13 cellular contexts compared by ENCODE assay signal in the genomic region with DNA sequence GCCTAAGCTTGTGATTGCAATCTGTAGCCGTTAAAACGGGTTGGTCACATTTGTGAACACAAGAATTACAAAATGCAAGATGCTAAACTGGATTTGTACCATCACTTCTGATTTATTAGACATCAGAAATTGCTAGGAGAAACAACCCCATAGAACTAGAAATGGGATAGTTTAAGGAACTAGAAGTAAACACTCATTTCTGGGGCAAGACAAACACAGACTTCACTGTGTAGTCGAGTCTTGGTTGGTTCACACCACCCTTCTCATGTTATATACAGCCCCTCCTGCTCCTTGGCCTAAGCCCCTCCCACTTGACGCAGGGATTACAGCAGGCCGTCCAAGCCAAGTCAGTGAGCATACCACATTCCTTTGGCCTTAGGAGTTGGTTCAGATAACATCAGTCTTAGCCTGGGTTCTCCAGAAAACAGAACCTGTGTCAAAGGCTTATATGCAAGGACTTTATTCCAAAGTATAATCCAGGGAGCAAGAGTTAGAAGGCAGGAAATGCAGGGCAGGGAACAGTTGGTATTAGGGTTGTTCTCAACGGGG. TPM values are rescaled to one million over a fixed set of nuclear protein-coding genes. Genes with fewer than 3 reads are reported as not detected.
DNase-seq lines count a peak whose midpoint lies in the region; FAIRE-seq and TF ChIP-seq lines count a peak whose summit lies in the region.
"Had no signal": no experiment of that assay in that cellular context is flagged by ENCODE, and none has a peak within 500 bp of the region (broad histone marks: within the 10 kb centered on the region; RNA-seq: fewer than 3 reads in every experiment).

No MANE protein-coding gene starts in this region.

- H3K36me3 Mint-ChIP-seq in astrocyte (ENCODE audit: low read depth, unreplicated experiment) = peaks cover 5% of the 10 kb centered on the region

- no peaks in the 10 kb centered on the region for H4K20me1 ChIP-seq in astrocyte (ENCODE audit: insufficient read depth, low read length)

- no peak overlapping the region for H3K9ac ChIP-seq in astrocyte (ENCODE audit: low read length)
- H3K9ac ChIP-seq: KMS-11 had no signal

- DNase-seq in A172 (ENCODE audit: low spot score) = peak; percentile 47
- DNase-seq in HT1080 (ENCODE audit: low read depth) = peak; percentile 67
- peak; percentile 88 for DNase-seq in astrocyte (ENCODE audit: low read depth)
- peak; percentile 98 for DNase-seq in iris pigment epithelial cell (ENCODE audit: low read depth)
- DNase-seq in NCI-H510A (lab: John Stamatoyannopoulos, UW) = no peak
- no peak for DNase-seq in activated CD4-positive, CD25-positive, alpha-beta regulatory T cell (lab: John Stamatoyannopoulos, UW)
- no peak for DNase-seq in SHP77 treated with DMSO at 0.1 percent for 48 hours (lab: John Stamatoyannopoulos, UW)
- no peak for DNase-seq in activated naive CD4-positive, alpha-beta T cell treated with anti-CD3 and anti-CD28 coated beads, Interleukin-2, amount 50 U/mL, for 16 hours
- DNase-seq: ACHN; activated naive CD4-positive, alpha-beta T cell treated with Interleukin-2 at 50 U/mL for 16 hours had no signal

- H3K4me1 ChIP-seq in astrocyte (ENCODE audit: insufficient read depth, low read length) = peaks cover 17% of the 10 kb centered on the region

- no peak for FAIRE-seq in astrocyte (lab: Jason Lieb, UNC)

- H2AFZ ChIP-seq in astrocyte (ENCODE audit: low read depth, low read length) = peak overlapping the region; percentile 46

- H3K9me3 ChIP-seq in astrocyte (ENCODE audit: insufficient read depth, low read depth, low read length) = no peaks in the 10 kb centered on the region

- peaks cover 12% of the 10 kb centered on the region for H3K4me1 Mint-ChIP-seq in astrocyte (ENCODE audit: low read depth, unreplicated experiment)

- no peaks in the 10 kb centered on the region for H3K27me3 ChIP-seq in astrocyte (ENCODE audit: insufficient read depth, low read length)

- no peaks in the 10 kb centered on the region for H3K79me2 ChIP-seq in astrocyte (ENCODE audit: insufficient read depth, low read length)

- H3K4me3 ChIP-seq in astrocyte (ENCODE audit: insufficient read depth, low read depth, low read length) = no peak overlapping the region

- H3K4me3 Mint-ChIP-seq in astrocyte (ENCODE audit: unreplicated experiment) = no peak overlapping the region

- no peaks in the 10 kb centered on the region for H3K36me3 ChIP-seq in astrocyte (ENCODE audit: insufficient read depth, low read length)

- H3K27ac Mint-ChIP-seq in astrocyte (ENCODE audit: unreplicated experiment) = peak overlapping the region; percentile 76

- no peak for TF ChIP-seq CTCF in astrocyte (IDR thresholded peaks at IDR 0.05; ENCODE audit: insufficient read depth, low read depth, low read length)

- peak overlapping the region; percentile 54 for H3K27ac ChIP-seq in astrocyte (ENCODE audit: low read depth, low read length)
- H3K27ac ChIP-seq: KMS-11 had no signal

- H3K4me2 ChIP-seq in astrocyte (ENCODE audit: low read length) = peak overlapping the region; percentile 45
- H3K4me2 ChIP-seq: KMS-11 had no signal

- no peaks in the 10 kb centered on the region for H3K27me3 Mint-ChIP-seq in astrocyte (ENCODE audit: low read depth, unreplicated experiment)

- H3K9me3 Mint-ChIP-seq in astrocyte (ENCODE audit: unreplicated experiment) = peaks cover 5% of the 10 kb centered on the region

RNA-seq across cellular contexts. Expression of a gene that starts 2.0 kb away (rescaled TPM):
- total RNA-seq in A172 (2014; rRNA removed; shearing (Covaris generic)) = not detected in 2 replicates
- not detected in 2 replicates for total RNA-seq in HT1080 (2014; rRNA removed; shearing (Covaris generic))
- polyA plus RNA-seq in HT1080 (2015; cell fraction: cytosol; rRNA removed) = 0.03 TPM in 1 of 2 replicates, not detected in the other
- polyA plus RNA-seq in HT1080 (2015; cell fraction: nucleus; rRNA removed) = not detected in 2 replicates
- total RNA-seq in astrocyte = not detected in 2 replicates
- total RNA-seq: epithelial cell of proximal tubule, mononuclear cell had no signal

RNA-seq across cellular contexts. Expression of a gene that starts 13.8 kb away (rescaled TPM):
- 32.5 and 37.1 TPM in 2 replicates for total RNA-seq in A172 (2014; rRNA removed; shearing (Covaris generic))
- 28.7 and 32.0 TPM in 2 replicates for total RNA-seq in HT1080 (2014; rRNA removed; shearing (Covaris generic))
- 14.0 and 16.1 TPM in 2 replicates for polyA plus RNA-seq in HT1080 (2015; cell fraction: cytosol; rRNA removed)
- 13.6 and 15.6 TPM in 2 replicates for polyA plus RNA-seq in HT1080 (2015; cell fraction: nucleus; rRNA removed)
- total RNA-seq in astrocyte = 41.9 and 44.9 TPM in 2 replicates

Comparison
In these comparisons a context has a peak if more than half of its experiments do, and no peak if none do; other contexts are left out.
1. DNase-seq: peak in A172 (single experiment), HT1080 (single experiment), astrocyte (single experiment) and iris pigment epithelial cell (single experiment); none in NCI-H510A (single experiment), activated CD4-positive, CD25-positive, alpha-beta regulatory T cell (0 of 4), SHP77 treated with DMSO at 0.1 percent for 48 hours (single experiment) and activated naive CD4-positive, alpha-beta T cell treated with anti-CD3 and anti-CD28 coated beads, Interleukin-2, amount 50 U/mL, for 16 hours (single experiment).